In the genomic region with DNA sequence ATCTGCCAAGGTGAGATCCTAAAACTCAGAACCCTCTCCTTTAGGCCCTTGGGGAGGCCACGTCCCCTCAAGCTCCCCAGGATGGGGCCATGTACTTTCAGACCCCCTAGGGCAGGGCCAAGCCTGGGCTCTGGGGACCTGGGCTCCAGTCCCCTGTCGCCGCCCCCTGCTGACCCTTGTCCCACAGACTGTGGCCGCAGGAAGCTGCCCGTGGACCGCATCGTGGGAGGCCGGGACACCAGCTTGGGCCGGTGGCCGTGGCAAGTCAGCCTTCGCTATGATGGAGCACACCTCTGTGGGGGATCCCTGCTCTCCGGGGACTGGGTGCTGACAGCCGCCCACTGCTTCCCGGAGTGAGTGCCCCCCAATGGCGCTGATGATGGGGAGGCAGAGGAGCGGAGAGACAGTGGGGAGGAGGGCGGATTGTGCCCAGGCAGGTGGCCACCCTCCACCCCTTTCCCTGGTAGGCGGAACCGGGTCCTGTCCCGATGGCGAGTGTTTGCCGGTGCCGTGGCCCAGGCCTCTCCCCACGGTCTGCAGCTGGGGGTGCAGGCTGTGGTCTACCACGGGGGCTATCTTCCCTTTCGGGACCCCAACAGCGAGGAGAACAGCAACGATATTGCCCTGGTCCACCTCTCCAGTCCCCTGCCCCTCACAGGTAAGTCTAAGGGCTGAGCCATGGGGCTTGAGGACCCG, we compare ENCODE assay signal across 1 cellular context.
TF ChIP-seq lines count a peak whose summit lies in the region.

No MANE protein-coding gene starts in this region.

TF ChIP-seq in IMR-90, 13 proteins besides CTCF, POLR2A, EP300 and RAD21:
- TF ChIP-seq CEBPB (IDR thresholded peaks at IDR 0.05; ENCODE audit: low read depth, low read length) (no peak), ELK1 (IDR thresholded peaks at IDR 0.05; ENCODE audit: borderline replicate concordance, low read depth, low read length) (no peak), USF2 (IDR thresholded peaks at IDR 0.05; ENCODE audit: low read depth, low read length) (no peak), BHLHE40 (IDR thresholded peaks at IDR 0.05; ENCODE audit: low read depth, low read length) (no peak), MXI1 (IDR thresholded peaks at IDR 0.05; ENCODE audit: borderline replicate concordance, low read depth, low read length) (no peak), MAZ (IDR thresholded peaks at IDR 0.05; ENCODE audit: borderline replicate concordance, low read depth, low read length) (no peak), CHD1 (IDR thresholded peaks at IDR 0.05; ENCODE audit: low read depth, low read length) (no peak), FOS (IDR thresholded peaks at IDR 0.05; ENCODE audit: low read depth, low read length) (no peak), RFX5 (IDR thresholded peaks at IDR 0.05; ENCODE audit: low read depth, low read length) (no peak)
TF ChIP-seq in IMR-90: peak in this region for 0.
